9 cellular contexts compared by ENCODE assay signal in the genomic region with DNA sequence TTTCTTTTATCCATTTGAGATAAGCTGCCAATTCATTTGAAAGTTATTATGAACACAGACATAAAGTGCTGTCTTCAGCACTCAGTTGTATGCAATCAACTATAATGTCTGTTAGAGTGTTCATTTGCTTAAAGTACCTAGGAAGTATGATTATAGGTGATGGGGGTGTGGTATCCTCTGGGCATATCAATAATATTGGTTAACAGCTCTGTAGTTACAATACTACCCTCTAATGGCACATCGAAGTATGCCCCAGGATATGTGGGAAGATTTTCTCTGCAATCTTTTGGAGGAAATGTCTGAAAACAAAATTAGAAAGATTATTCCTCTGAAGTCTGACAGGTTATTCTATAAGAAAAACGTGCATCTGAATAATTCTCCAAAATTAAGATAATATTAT.
DNase-seq lines count a peak whose midpoint lies in the region; ATAC-seq and TF ChIP-seq lines count a peak whose summit lies in the region.
"Had no signal": no experiment of that assay in that cellular context is flagged by ENCODE, and none has a peak within 500 bp of the region (broad histone marks: within the 10 kb centered on the region; RNA-seq: fewer than 3 reads in every experiment).

No MANE protein-coding gene starts in this region.

- POLR2A ChIA-PET in HEK293T (lab: Yijun Ruan, JAX), result no interaction called here
- POLR2A ChIA-PET in CD8-positive, alpha-beta T cell (lab: Charles Lee), result no interaction called here

- DNase-seq in HEK293T (ENCODE audit: extremely low spot score) (peak; percentile 8), astrocyte of the spinal cord (ENCODE audit: low read depth, low spot score) (peak; percentile 35), right lobe of liver (no peak)
- DNase-seq in CD8-positive, alpha-beta T cell, result no peak

- no peaks in the 10 kb centered on the region for H3K4me1 Mint-ChIP-seq in CD8-positive, alpha-beta T cell (ENCODE audit: low read depth)

- CTCF ChIA-PET in HEK293T (lab: Yijun Ruan, JAX), result interaction anchor here (1.7 kb wide), 1 partner anchor 430 kb away, joined by 8 read pairs; the partner anchor contains the start of gene ARL4A
- CTCF ChIA-PET in CD8-positive, alpha-beta T cell (lab: Charles Lee), result no interaction called here

- no peak for TF ChIP-seq POLR2A in right lobe of liver (IDR thresholded peaks at IDR 0.05)

- peaks cover 2% of the 10 kb centered on the region for H3K27me3 Mint-ChIP-seq in CD8-positive, alpha-beta T cell (ENCODE audit: low read depth)

- TF ChIP-seq CTCF in C4-2B (conservative IDR thresholded peaks at IDR 0.05) (peak; percentile 81), astrocyte of the spinal cord (IDR thresholded peaks at IDR 0.05; ENCODE audit: low read depth, low read length) (peak; percentile 64), right lobe of liver (IDR thresholded peaks at IDR 0.05) (peak; percentile 53 to 68 (median 62))
- TF ChIP-seq CTCF in CD8-positive, alpha-beta T cell (IDR thresholded peaks at IDR 0.05), result no peak

- H3K27me3 ChIP-seq in right lobe of liver, result no peaks in the 10 kb centered on the region
- no peaks in the 10 kb centered on the region for H3K27me3 ChIP-seq in CD8-positive, alpha-beta T cell (ENCODE audit: insufficient read depth, low read length)

- in situ Hi-C loops in astrocyte of the spinal cord (cut with HindIII; ENCODE audit: low sequenced_read_pairs), result no loop called here

- H3K27ac Mint-ChIP-seq in CD8-positive, alpha-beta T cell, result no peak overlapping the region

- ATAC-seq in right lobe of liver (peak; percentile 76 to 90 (median 86)), HG03520 (IDR thresholded peaks at IDR 0.05; ENCODE audit: unreplicated experiment) (no peak), HG02973 (IDR thresholded peaks at IDR 0.05; ENCODE audit: unreplicated experiment) (no peak), GM18498 (IDR thresholded peaks at IDR 0.05; ENCODE audit: unreplicated experiment) (no peak)
- ATAC-seq in CD8-positive, alpha-beta T cell, result no peak

- no peaks in the 10 kb centered on the region for H3K9me3 ChIP-seq in right lobe of liver
- no peaks in the 10 kb centered on the region for H3K9me3 ChIP-seq in CD8-positive, alpha-beta T cell (ENCODE audit: low read length)

- no peaks in the 10 kb centered on the region for H3K36me3 Mint-ChIP-seq in CD8-positive, alpha-beta T cell

- 8% methylated on average over 2 of the region's 2 CpGs for WGBS in right lobe of liver (ENCODE audit: insufficient coverage, low coverage, low lambda C conversion rate, missing lambda C conversion rate)

- intact Hi-C loops in right lobe of liver (cut with DNase I), result loop anchor here in 1 of 2 donors (10.0 kb wide), 1 partner anchor 432 kb away; the partner anchor contains the start of gene ARL4A
- intact Hi-C loops in CD8-positive, alpha-beta T cell (cut with DNase I, micrococcal nuclease), result no loop called here

- H3K4me3 Mint-ChIP-seq in CD8-positive, alpha-beta T cell, result no peak overlapping the region

- no peaks in the 10 kb centered on the region for H3K9me3 Mint-ChIP-seq in CD8-positive, alpha-beta T cell

- H3K4me3 ChIP-seq in astrocyte of the spinal cord (ENCODE audit: low read depth, low read length) (no peak overlapping the region), right lobe of liver (no peak overlapping the region)
- H3K4me3 ChIP-seq in CD8-positive, alpha-beta T cell (ENCODE audit: low read depth, low read length), result no peak overlapping the region
- H3K4me3 ChIP-seq: skin epidermis had no signal

- no peaks in the 10 kb centered on the region for H3K4me1 ChIP-seq in right lobe of liver
- no peaks in the 10 kb centered on the region for H3K4me1 ChIP-seq in CD8-positive, alpha-beta T cell (ENCODE audit: insufficient read depth, low read length)

- no peak overlapping the region for H3K27ac ChIP-seq in C4-2B
- H3K27ac ChIP-seq in right lobe of liver, result no peak overlapping the region
- H3K27ac ChIP-seq in CD8-positive, alpha-beta T cell (ENCODE audit: low read depth, low read length), result no peak overlapping the region
- H3K27ac ChIP-seq: skin epidermis had no signal

- H3K36me3 ChIP-seq in right lobe of liver, result no peaks in the 10 kb centered on the region
- no peaks in the 10 kb centered on the region for H3K36me3 ChIP-seq in CD8-positive, alpha-beta T cell (ENCODE audit: insufficient read depth, low read length)

TF ChIP-seq in HEK293T, 16 proteins besides CTCF, POLR2A, EP300 and RAD21:
- TF ChIP-seq FOXM1 (IDR thresholded peaks at IDR 0.05; ENCODE audit: borderline replicate concordance) (no peak), SUZ12 (IDR thresholded peaks at IDR 0.05) (no peak), NFRKB (IDR thresholded peaks at IDR 0.05) (no peak), FOXA1 (IDR thresholded peaks at IDR 0.05) (no peak), FOXK2 (IDR thresholded peaks at IDR 0.05) (no peak), ARNT (IDR thresholded peaks at IDR 0.05) (no peak), ZNF384 (IDR thresholded peaks at IDR 0.05) (no peak), CTBP1 (IDR thresholded peaks at IDR 0.05; ENCODE audit: borderline replicate concordance) (no peak), L3MBTL2 (conservative IDR thresholded peaks at IDR 0.05) (no peak), LEF1 (IDR thresholded peaks at IDR 0.05; ENCODE audit: borderline replicate concordance) (no peak), TARDBP (IDR thresholded peaks at IDR 0.05) (no peak), SP1 (IDR thresholded peaks at IDR 0.05) (no peak), BHLHE40 (IDR thresholded peaks at IDR 0.05; ENCODE audit: borderline replicate concordance) (no peak), HDGF (IDR thresholded peaks at IDR 0.05; ENCODE audit: borderline replicate concordance) (no peak), ELF4 (IDR thresholded peaks at IDR 0.05) (no peak)
- TF ChIP-seq, protein P1, sequence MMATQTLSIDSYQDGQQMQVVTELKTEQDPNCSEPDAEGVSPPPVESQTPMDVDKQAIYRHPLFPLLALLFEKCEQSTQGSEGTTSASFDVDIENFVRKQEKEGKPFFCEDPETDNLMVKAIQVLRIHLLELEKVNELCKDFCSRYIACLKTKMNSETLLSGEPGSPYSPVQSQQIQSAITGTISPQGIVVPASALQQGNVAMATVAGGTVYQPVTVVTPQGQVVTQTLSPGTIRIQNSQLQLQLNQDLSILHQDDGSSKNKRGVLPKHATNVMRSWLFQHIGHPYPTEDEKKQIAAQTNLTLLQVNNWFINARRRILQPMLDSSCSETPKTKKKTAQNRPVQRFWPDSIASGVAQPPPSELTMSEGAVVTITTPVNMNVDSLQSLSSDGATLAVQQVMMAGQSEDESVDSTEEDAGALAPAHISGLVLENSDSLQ (IDR thresholded peaks at IDR 0.05), result no peak

Comparison
In these comparisons a context has a peak if more than half of its experiments do, and no peak if none do; other contexts are left out.
1. DNase-seq: peak in HEK293T (single experiment) and astrocyte of the spinal cord (single experiment); none in right lobe of liver (0 of 3) and CD8-positive, alpha-beta T cell (0 of 7).
2. ATAC-seq: peak in right lobe of liver (4 of 4); none in HG03520 (single experiment), CD8-positive, alpha-beta T cell (single experiment), HG02973 (single experiment) and GM18498 (single experiment).